Comparison of ENCODE assay signal across 20 cellular contexts in genomic region chr5:66739923-66740322, GRCh38.
"Had no signal": no experiment of that assay in that cellular context is flagged by ENCODE, and none has a peak within 500 bp of the region (broad histone marks: within the 10 kb centered on the region; RNA-seq: fewer than 3 reads in every experiment).

No MANE protein-coding gene starts in this region.

- H3K4me3 ChIP-seq: body of pancreas, colonic mucosa, neural progenitor cell, thyroid gland had no signal

- H3K9ac ChIP-seq: neural progenitor cell, parathyroid adenoma had no signal

- DNase-seq: activated B cell treated with CpG ODN at 0.5 μM for 24 hours; activated CD4-positive, alpha-beta T cell treated with anti-CD3 and anti-CD28 coated beads for 4 hours; activated CD8-positive, alpha-beta T cell treated with anti-CD3 and anti-CD28 coated beads for 36 hours; activated naive CD4-positive, alpha-beta T cell; activated naive CD8-positive, alpha-beta T cell treated with anti-CD3 and anti-CD28 coated beads for 36 hours; activated T-cell treated with anti-CD3 and anti-CD28 coated beads, Interleukin-2, amount 50 U/mL, for 1 hour; amniotic stem cell; body of pancreas; caudate nucleus; colonic mucosa; erythroblast; foreskin melanocyte; glutamatergic neuron; stimulated activated naive B cell treated with anti-CD40 and anti-IgM and Interleukin-4, amounts not matched to agents 10 μg/mL and 1 μg/mL and 100 μg/mL, for 72 hours; T-cell; thyroid gland had no signal

- H3K27me3 Mint-ChIP-seq: activated B cell treated with CpG ODN at 0.5 μM for 24 hours had no signal

- H3K4me2 ChIP-seq: neural progenitor cell had no signal

- H3K36me3 Mint-ChIP-seq: activated naive CD8-positive, alpha-beta T cell treated with anti-CD3 and anti-CD28 coated beads for 36 hours; neural progenitor cell; stimulated activated naive B cell treated with anti-CD40 and anti-IgM and Interleukin-4, amounts not matched to agents 10 μg/mL and 1 μg/mL and 100 μg/mL, for 72 hours; T-cell had no signal

- H3K27ac Mint-ChIP-seq: activated B cell treated with CpG ODN at 0.5 μM for 24 hours; activated CD8-positive, alpha-beta T cell treated with anti-CD3 and anti-CD28 coated beads for 36 hours; activated naive CD8-positive, alpha-beta T cell treated with anti-CD3 and anti-CD28 coated beads for 36 hours; activated T-helper 17 cell treated with anti-CD3 and anti-CD28 coated beads, Interleukin-2, amount 50 U/mL, for 72 hours; neural progenitor cell; stimulated activated naive B cell treated with anti-CD40 and anti-IgM and Interleukin-4, amounts not matched to agents 10 μg/mL and 1 μg/mL and 100 μg/mL, for 72 hours; T-cell had no signal

- H3K36me3 ChIP-seq: colonic mucosa, neural progenitor cell, thyroid gland had no signal

- H3K9me3 ChIP-seq: body of pancreas, colonic mucosa, thyroid gland had no signal

- H3K4me1 ChIP-seq: colonic mucosa, neural progenitor cell, parathyroid adenoma, thyroid gland had no signal

- H3K27ac ChIP-seq: body of pancreas, colonic mucosa, neural progenitor cell, parathyroid adenoma, thyroid gland had no signal

- H3K9me3 Mint-ChIP-seq: activated B cell treated with CpG ODN at 0.5 μM for 24 hours; activated CD8-positive, alpha-beta T cell treated with anti-CD3 and anti-CD28 coated beads for 36 hours; activated naive CD8-positive, alpha-beta T cell treated with anti-CD3 and anti-CD28 coated beads for 36 hours; activated T-helper 17 cell treated with anti-CD3 and anti-CD28 coated beads, Interleukin-2, amount 50 U/mL, for 72 hours; neural progenitor cell; T-cell had no signal

- H3K4me3 Mint-ChIP-seq: activated B cell treated with CpG ODN at 0.5 μM for 24 hours; activated CD8-positive, alpha-beta T cell treated with anti-CD3 and anti-CD28 coated beads for 36 hours; activated naive CD8-positive, alpha-beta T cell treated with anti-CD3 and anti-CD28 coated beads for 36 hours; activated T-helper 17 cell treated with anti-CD3 and anti-CD28 coated beads, Interleukin-2, amount 50 U/mL, for 72 hours; neural progenitor cell; stimulated activated naive B cell treated with anti-CD40 and anti-IgM and Interleukin-4, amounts not matched to agents 10 μg/mL and 1 μg/mL and 100 μg/mL, for 72 hours; T-cell had no signal

- ATAC-seq: activated CD8-positive, alpha-beta T cell treated with anti-CD3 and anti-CD28 coated beads for 36 hours; activated T-helper 17 cell treated with anti-CD3 and anti-CD28 coated beads, Interleukin-2, amount 50 U/mL, for 72 hours; body of pancreas; left lobe of liver; stimulated activated naive B cell treated with anti-CD40 and anti-IgM and Interleukin-4, amounts not matched to agents 10 μg/mL and 1 μg/mL and 100 μg/mL, for 72 hours; T-cell had no signal

- H2AFZ ChIP-seq: neural progenitor cell, parathyroid adenoma had no signal

- H3K27me3 ChIP-seq: body of pancreas, colonic mucosa, neural progenitor cell, thyroid gland had no signal

- H3K4me1 Mint-ChIP-seq: activated B cell treated with CpG ODN at 0.5 μM for 24 hours; activated naive CD8-positive, alpha-beta T cell treated with anti-CD3 and anti-CD28 coated beads for 36 hours had no signal
